19 cellular contexts compared by ENCODE assay signal in the genomic region with DNA sequence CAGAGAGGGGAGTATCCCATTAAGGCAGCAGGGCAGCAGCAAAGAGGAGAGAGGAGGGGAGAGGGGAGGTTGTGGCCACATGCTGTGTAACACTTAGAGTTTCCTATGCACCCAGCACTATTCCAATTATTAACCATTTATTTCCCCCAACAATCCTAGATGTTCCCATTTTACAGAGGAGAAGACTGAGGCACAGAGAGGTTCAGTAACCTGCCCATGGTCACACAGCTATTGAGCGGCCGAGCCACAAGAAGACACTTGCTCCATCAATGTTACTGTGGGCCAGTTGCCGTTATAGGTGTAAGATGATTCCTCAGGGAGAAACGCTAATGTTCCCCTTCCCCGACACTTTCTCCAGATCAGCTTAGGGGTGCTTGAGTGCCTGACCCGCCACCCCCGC.
DNase-seq lines count a peak whose midpoint lies in the region; ATAC-seq, FAIRE-seq and TF ChIP-seq lines count a peak whose summit lies in the region.
"Had no signal": no experiment of that assay in that cellular context is flagged by ENCODE, and none has a peak within 500 bp of the region (broad histone marks: within the 10 kb centered on the region; RNA-seq: fewer than 3 reads in every experiment).

No MANE protein-coding gene starts in this region.

- no peak for ATAC-seq in gastroesophageal sphincter
- ATAC-seq in HG02852 (IDR thresholded peaks at IDR 0.05; ENCODE audit: unreplicated experiment), result no peak

- TF ChIP-seq EP300 in gastroesophageal sphincter (IDR thresholded peaks at IDR 0.05), result no peak

- H3K27me3 ChIP-seq in right atrium auricular region (no peaks in the 10 kb centered on the region), gastroesophageal sphincter (no peaks in the 10 kb centered on the region), stomach smooth muscle (ENCODE audit: control insufficient read depth in 1 of 2, insufficient read depth in 2 of 2, low read length in 2 of 2) (no peaks in the 10 kb centered on the region), Peyer's patch (no peaks in the 10 kb centered on the region)
- H3K27me3 ChIP-seq: BE2C had no signal

- TF ChIP-seq CTCF in right atrium auricular region (IDR thresholded peaks at IDR 0.05) (no peak), gastroesophageal sphincter (IDR thresholded peaks at IDR 0.05) (no peak), Peyer's patch (IDR thresholded peaks at IDR 0.05) (no peak)

- H3K36me3 ChIP-seq in right atrium auricular region (no peaks in the 10 kb centered on the region), gastroesophageal sphincter (no peaks in the 10 kb centered on the region), stomach smooth muscle (ENCODE audit: control insufficient read depth in 2 of 2, insufficient read depth in 2 of 2, low read length in 2 of 2) (no peaks in the 10 kb centered on the region), Peyer's patch (no peaks in the 10 kb centered on the region)
- H3K36me3 ChIP-seq: BE2C had no signal

- H3K4me3 ChIP-seq in right atrium auricular region, result no peak overlapping the region
- H3K4me3 ChIP-seq in gastroesophageal sphincter, result no peak overlapping the region
- no peak overlapping the region for H3K4me3 ChIP-seq in stomach smooth muscle (ENCODE audit: low read length in 2 of 2)
- no peak overlapping the region for H3K4me3 ChIP-seq in Peyer's patch

- no peak for DNase-seq in right atrium auricular region (ENCODE audit: low spot score)
- DNase-seq in cardiac septum (ENCODE audit: low spot score), result no peak
- DNase-seq in GM12891 (ENCODE audit: insufficient read length, low spot score), result no peak
- no peak for DNase-seq in SIG-M5 treated with dmso at 0.1 percent for 504 hours (lab: John Stamatoyannopoulos, UW; ENCODE audit: unreplicated experiment)
- DNase-seq in Peyer's patch, result no peak
- DNase-seq: 8988T; BE2C; CD4-positive, alpha-beta memory T cell; GF-D8; HCEC 1CT; KBM-7; NCI-H1105 treated with DMSO at 0.1 percent for 48 hours; NCI-H1694; NCI-H748 treated with DMSO at 0.1 percent for 48 hours; SHP77 had no signal

- peaks cover 0 to 26% of the 10 kb centered on the region in 2 donors for H3K4me1 ChIP-seq in right atrium auricular region
- H3K4me1 ChIP-seq in gastroesophageal sphincter, result peaks cover 0 to 50% (median 4%) of the 10 kb centered on the region in 3 donors
- H3K4me1 ChIP-seq in stomach smooth muscle (ENCODE audit: control insufficient read depth, insufficient read depth, low read length), result peaks cover 21% of the 10 kb centered on the region
- H3K4me1 ChIP-seq in Peyer's patch, result peaks cover 0 to 5% (median 0%) of the 10 kb centered on the region in 4 donors
- H3K4me1 ChIP-seq: BE2C had no signal

- WGBS in gastroesophageal sphincter (ENCODE audit: low coverage in 1 of 2), 2 donors, result 100% methylated on average over 4 of the region's 7 CpGs; no CpG with 5 or more reads in 1 of the 2 donors

- intact Hi-C loops in cardiac septum (cut with DNase I), result no loop called here

- no peak for TF ChIP-seq POLR2A in gastroesophageal sphincter (IDR thresholded peaks at IDR 0.05)
- no peak for TF ChIP-seq POLR2A in GM12891 (IDR thresholded peaks at IDR 0.05; ENCODE audit: low read depth, low read length)
- no peak for TF ChIP-seq POLR2A in Peyer's patch (IDR thresholded peaks at IDR 0.05)

- H3K9me3 ChIP-seq in right atrium auricular region, result no peaks in the 10 kb centered on the region
- H3K9me3 ChIP-seq in gastroesophageal sphincter, result no peaks in the 10 kb centered on the region
- H3K9me3 ChIP-seq in stomach smooth muscle (ENCODE audit: control insufficient read depth in 2 of 2, low read length in 2 of 2), result no peaks in the 10 kb centered on the region
- no peaks in the 10 kb centered on the region for H3K9me3 ChIP-seq in Peyer's patch
- H3K9me3 ChIP-seq: BE2C had no signal

- FAIRE-seq in GM12891 (lab: Jason Lieb, UNC), result no peak

- peak overlapping the region; percentile 67 to 77 for H3K27ac ChIP-seq in right atrium auricular region
- peak overlapping the region in 3 of 4 donors; percentile 71 to 79 (median 78) for H3K27ac ChIP-seq in gastroesophageal sphincter
- H3K27ac ChIP-seq in stomach smooth muscle (ENCODE audit: low read length), result peak overlapping the region; percentile 85
- no peak overlapping the region for H3K27ac ChIP-seq in Peyer's patch
- H3K27ac ChIP-seq: GM23248 had no signal

- peak overlapping the region in 1 of 2 donors; percentile 3 for H3K9ac ChIP-seq in stomach smooth muscle (ENCODE audit: low read length in 2 of 2)
- H3K9ac ChIP-seq: GM23248 had no signal

TF ChIP-seq in GM12891, 5 proteins besides CTCF, POLR2A, EP300 and RAD21:
- no peak for TF ChIP-seq SPI1 (IDR thresholded peaks at IDR 0.05; ENCODE audit: low read depth, low read length)
- TF ChIP-seq PAX5 (IDR thresholded peaks at IDR 0.05; ENCODE audit: insufficient read depth, low read length, severe bottlenecking), result no peak
- no peak for TF ChIP-seq TAF1 (IDR thresholded peaks at IDR 0.05; ENCODE audit: low read depth, low read length)
- no peak for TF ChIP-seq POLR2AphosphoS5 (IDR thresholded peaks at IDR 0.05; ENCODE audit: low read depth, low read length)
- TF ChIP-seq POU2F2 (IDR thresholded peaks at IDR 0.05; ENCODE audit: low read depth, low read length), result no peak

Comparison
In these comparisons a context has a peak if more than half of its experiments do, and no peak if none do; other contexts are left out.
1. H3K27ac ChIP-seq: peak in right atrium auricular region (2 of 2), gastroesophageal sphincter (3 of 4) and stomach smooth muscle (single experiment); none in Peyer's patch (0 of 4).